Comparison of ENCODE assay signal across 1 cellular context in the genomic region with DNA sequence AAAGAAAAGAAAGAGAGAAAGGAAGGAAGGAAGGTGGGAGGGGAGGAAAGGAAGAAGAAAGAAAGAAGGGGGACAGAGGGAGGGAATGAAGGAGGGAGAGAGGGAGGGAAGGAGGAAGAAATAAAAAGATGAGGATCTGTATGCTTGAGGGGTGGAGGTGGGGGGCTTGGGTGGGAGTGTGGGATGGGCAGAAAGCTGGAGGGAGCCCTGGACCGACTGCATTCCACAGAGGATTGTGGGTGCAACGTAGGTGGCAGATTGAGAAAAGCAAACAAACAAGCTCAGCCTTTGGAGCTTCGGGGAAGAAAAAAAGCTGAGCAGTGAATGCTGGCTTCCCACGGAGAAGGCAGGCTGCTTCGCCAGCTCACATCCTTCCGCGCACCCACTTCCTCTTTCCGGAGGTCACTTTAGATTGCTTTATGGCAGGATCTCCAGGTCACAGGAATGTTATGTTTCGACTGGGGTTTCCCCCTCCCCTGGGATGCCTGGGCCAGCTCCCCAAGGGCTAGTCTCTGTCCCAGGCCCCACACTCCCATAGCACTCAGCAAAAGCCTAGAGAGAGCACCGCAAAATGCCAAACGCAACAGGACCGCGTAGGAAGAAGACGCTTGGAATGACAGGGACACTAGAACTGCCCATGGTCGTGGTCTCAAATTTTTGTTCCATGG.
TF ChIP-seq lines count a peak whose summit lies in the region.

No MANE protein-coding gene starts in this region.

TF ChIP-seq in HepG2, 621 proteins besides CTCF, POLR2A, EP300 and RAD21 (continued from another document and continues in another):
- TF ChIP-seq, protein P1, sequence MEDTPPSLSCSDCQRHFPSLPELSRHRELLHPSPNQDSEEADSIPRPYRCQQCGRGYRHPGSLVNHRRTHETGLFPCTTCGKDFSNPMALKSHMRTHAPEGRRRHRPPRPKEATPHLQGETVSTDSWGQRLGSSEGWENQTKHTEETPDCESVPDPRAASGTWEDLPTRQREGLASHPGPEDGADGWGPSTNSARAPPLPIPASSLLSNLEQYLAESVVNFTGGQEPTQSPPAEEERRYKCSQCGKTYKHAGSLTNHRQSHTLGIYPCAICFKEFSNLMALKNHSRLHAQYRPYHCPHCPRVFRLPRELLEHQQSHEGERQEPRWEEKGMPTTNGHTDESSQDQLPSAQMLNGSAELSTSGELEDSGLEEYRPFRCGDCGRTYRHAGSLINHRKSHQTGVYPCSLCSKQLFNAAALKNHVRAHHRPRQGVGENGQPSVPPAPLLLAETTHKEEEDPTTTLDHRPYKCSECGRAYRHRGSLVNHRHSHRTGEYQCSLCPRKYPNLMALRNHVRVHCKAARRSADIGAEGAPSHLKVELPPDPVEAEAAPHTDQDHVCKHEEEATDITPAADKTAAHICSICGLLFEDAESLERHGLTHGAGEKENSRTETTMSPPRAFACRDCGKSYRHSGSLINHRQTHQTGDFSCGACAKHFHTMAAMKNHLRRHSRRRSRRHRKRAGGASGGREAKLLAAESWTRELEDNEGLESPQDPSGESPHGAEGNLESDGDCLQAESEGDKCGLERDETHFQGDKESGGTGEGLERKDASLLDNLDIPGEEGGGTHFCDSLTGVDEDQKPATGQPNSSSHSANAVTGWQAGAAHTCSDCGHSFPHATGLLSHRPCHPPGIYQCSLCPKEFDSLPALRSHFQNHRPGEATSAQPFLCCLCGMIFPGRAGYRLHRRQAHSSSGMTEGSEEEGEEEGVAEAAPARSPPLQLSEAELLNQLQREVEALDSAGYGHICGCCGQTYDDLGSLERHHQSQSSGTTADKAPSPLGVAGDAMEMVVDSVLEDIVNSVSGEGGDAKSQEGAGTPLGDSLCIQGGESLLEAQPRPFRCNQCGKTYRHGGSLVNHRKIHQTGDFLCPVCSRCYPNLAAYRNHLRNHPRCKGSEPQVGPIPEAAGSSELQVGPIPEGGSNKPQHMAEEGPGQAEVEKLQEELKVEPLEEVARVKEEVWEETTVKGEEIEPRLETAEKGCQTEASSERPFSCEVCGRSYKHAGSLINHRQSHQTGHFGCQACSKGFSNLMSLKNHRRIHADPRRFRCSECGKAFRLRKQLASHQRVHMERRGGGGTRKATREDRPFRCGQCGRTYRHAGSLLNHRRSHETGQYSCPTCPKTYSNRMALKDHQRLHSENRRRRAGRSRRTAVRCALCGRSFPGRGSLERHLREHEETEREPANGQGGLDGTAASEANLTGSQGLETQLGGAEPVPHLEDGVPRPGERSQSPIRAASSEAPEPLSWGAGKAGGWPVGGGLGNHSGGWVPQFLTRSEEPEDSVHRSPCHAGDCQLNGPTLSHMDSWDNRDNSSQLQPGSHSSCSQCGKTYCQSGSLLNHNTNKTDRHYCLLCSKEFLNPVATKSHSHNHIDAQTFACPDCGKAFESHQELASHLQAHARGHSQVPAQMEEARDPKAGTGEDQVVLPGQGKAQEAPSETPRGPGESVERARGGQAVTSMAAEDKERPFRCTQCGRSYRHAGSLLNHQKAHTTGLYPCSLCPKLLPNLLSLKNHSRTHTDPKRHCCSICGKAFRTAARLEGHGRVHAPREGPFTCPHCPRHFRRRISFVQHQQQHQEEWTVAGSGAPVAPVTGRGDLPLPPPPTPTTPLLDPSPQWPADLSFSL (CRISPR knock-in tag; IDR thresholded peaks at IDR 0.05): no peak
- TF ChIP-seq RFX5 (IDR thresholded peaks at IDR 0.05; ENCODE audit: low read depth, low read length) (no peak), HNF4A (CRISPR knock-in tag; IDR thresholded peaks at IDR 0.05) (peak; percentile 34; the same call in 1 of the 2 replicates), HDAC2 (CRISPR knock-in tag; IDR thresholded peaks at IDR 0.05) (peak; percentile 97), FOXP1 (IDR thresholded peaks at IDR 0.05) (0 out of 2 replicates have a peak, but pooled peaks have one; percentile 1), FOXP1 (CRISPR knock-in tag; IDR thresholded peaks at IDR 0.05) (peak; percentile 59; the same call in 1 of the 2 replicates), RXRB (CRISPR knock-in tag; IDR thresholded peaks at IDR 0.05; ENCODE audit: borderline replicate concordance) (peak; percentile 89), NFIB (CRISPR knock-in tag; IDR thresholded peaks at IDR 0.05; ENCODE audit: borderline replicate concordance) (no peak), AGO1 (IDR thresholded peaks at IDR 0.05; ENCODE audit: low read depth, low read length, poor library complexity, severe bottlenecking) (no peak), TCF12 (IDR thresholded peaks at IDR 0.05) (no peak), TCF12 (CRISPR knock-in tag; IDR thresholded peaks at IDR 0.05) (peak; percentile 57; the same call in 1 of the 2 replicates), ZNF850 (CRISPR knock-in tag; conservative IDR thresholded peaks at IDR 0.05) (no peak), SUZ12 (IDR thresholded peaks at IDR 0.05; ENCODE audit: low read depth, low read length) (no peak), MED8 (CRISPR knock-in tag; IDR thresholded peaks at IDR 0.05; ENCODE audit: insufficient replicate concordance) (no peak), ZNF572 (CRISPR knock-in tag; IDR thresholded peaks at IDR 0.05) (no peak), CENPT (CRISPR knock-in tag; IDR thresholded peaks at IDR 0.05; ENCODE audit: low read depth) (no peak), JUN (CRISPR knock-in tag; IDR thresholded peaks at IDR 0.05) (no peak), HCFC1 (IDR thresholded peaks at IDR 0.05; ENCODE audit: low read depth, low read length) (no peak), U2AF1 (optimal IDR thresholded peaks at IDR 0.05; ENCODE audit: low read depth, low read length) (no peak), JARID2 (CRISPR knock-in tag; IDR thresholded peaks at IDR 0.05; ENCODE audit: insufficient replicate concordance) (no peak), NCOA5 (CRISPR knock-in tag; IDR thresholded peaks at IDR 0.05) (no peak), ZNF674 (CRISPR knock-in tag; IDR thresholded peaks at IDR 0.05; ENCODE audit: low read depth) (no peak), ZNF20 (CRISPR knock-in tag; IDR thresholded peaks at IDR 0.05) (no peak), MED1 (CRISPR knock-in tag; IDR thresholded peaks at IDR 0.05) (peak; percentile 98), PHF8 (CRISPR knock-in tag; IDR thresholded peaks at IDR 0.05) (0 out of 2 replicates have a peak, but pooled peaks have one; percentile 30), SMAD1 (CRISPR knock-in tag; IDR thresholded peaks at IDR 0.05; ENCODE audit: borderline replicate concordance, low read depth) (no peak), ZNF337 (CRISPR knock-in tag; IDR thresholded peaks at IDR 0.05; ENCODE audit: borderline replicate concordance, low read depth) (no peak), TARDBP (CRISPR knock-in tag; IDR thresholded peaks at IDR 0.05) (no peak), CEBPG (CRISPR knock-in tag; IDR thresholded peaks at IDR 0.05) (peak; percentile 56), HNRNPL (IDR thresholded peaks at IDR 0.05; ENCODE audit: low read depth, low read length) (no peak), ZNF564 (CRISPR knock-in tag; IDR thresholded peaks at IDR 0.05) (no peak), ZNF17 (CRISPR knock-in tag; IDR thresholded peaks at IDR 0.05) (no peak), EZH2 (conservative IDR thresholded peaks at IDR 0.05; ENCODE audit: low read depth, low read length) (no peak), GTF2F1 (IDR thresholded peaks at IDR 0.05; ENCODE audit: low read length) (no peak), ZNF556 (CRISPR knock-in tag; IDR thresholded peaks at IDR 0.05; ENCODE audit: borderline replicate concordance) (no peak), XBP1 (CRISPR knock-in tag; IDR thresholded peaks at IDR 0.05) (no peak), FOXM1 (CRISPR knock-in tag; IDR thresholded peaks at IDR 0.05) (no peak), ZNF335 (CRISPR knock-in tag; IDR thresholded peaks at IDR 0.05) (0 out of 2 replicates have a peak, but pooled peaks have one; percentile 39)
- TF ChIP-seq, protein P2, sequence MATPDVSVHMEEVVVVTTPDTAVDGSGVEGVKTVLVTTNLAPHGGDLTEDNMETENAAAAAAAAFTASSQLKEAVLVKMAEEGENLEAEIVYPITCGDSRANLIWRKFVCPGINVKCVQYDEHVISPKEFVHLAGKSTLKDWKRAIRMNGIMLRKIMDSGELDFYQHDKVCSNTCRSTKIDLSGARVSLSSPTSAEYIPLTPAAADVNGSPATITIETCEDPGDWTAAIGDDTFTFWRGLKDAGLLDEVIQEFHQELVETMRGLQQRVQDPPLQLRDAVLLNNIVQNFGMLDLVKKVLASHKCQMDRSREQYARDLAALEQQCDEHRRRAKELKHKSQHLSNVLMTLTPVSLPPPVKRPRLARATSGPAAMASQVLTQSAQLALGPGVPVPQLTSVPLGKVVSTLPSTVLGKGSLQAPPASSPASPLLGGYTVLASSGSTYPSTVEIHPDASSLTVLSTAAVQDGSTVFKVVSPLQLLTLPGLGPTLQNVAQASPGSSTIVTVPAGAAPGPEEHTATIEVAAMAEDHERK (CRISPR knock-in tag; IDR thresholded peaks at IDR 0.05; ENCODE audit: low read depth): no peak
- TF ChIP-seq, protein P3, sequence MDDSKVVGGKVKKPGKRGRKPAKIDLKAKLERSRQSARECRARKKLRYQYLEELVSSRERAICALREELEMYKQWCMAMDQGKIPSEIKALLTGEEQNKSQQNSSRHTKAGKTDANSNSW (CRISPR knock-in tag; IDR thresholded peaks at IDR 0.05; ENCODE audit: borderline replicate concordance): no peak
- TF ChIP-seq, protein P4, sequence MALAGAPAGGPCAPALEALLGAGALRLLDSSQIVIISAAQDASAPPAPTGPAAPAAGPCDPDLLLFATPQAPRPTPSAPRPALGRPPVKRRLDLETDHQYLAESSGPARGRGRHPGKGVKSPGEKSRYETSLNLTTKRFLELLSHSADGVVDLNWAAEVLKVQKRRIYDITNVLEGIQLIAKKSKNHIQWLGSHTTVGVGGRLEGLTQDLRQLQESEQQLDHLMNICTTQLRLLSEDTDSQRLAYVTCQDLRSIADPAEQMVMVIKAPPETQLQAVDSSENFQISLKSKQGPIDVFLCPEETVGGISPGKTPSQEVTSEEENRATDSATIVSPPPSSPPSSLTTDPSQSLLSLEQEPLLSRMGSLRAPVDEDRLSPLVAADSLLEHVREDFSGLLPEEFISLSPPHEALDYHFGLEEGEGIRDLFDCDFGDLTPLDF (CRISPR knock-in tag; IDR thresholded peaks at IDR 0.05): no peak
- TF ChIP-seq, protein P5, sequence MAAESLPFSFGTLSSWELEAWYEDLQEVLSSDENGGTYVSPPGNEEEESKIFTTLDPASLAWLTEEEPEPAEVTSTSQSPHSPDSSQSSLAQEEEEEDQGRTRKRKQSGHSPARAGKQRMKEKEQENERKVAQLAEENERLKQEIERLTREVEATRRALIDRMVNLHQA (CRISPR knock-in tag; IDR thresholded peaks at IDR 0.05): no peak
- TF ChIP-seq, protein P6, sequence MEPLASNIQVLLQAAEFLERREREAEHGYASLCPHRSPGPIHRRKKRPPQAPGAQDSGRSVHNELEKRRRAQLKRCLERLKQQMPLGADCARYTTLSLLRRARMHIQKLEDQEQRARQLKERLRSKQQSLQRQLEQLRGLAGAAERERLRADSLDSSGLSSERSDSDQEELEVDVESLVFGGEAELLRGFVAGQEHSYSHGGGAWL (CRISPR knock-in tag; IDR thresholded peaks at IDR 0.05): no peak
- TF ChIP-seq, protein P7, sequence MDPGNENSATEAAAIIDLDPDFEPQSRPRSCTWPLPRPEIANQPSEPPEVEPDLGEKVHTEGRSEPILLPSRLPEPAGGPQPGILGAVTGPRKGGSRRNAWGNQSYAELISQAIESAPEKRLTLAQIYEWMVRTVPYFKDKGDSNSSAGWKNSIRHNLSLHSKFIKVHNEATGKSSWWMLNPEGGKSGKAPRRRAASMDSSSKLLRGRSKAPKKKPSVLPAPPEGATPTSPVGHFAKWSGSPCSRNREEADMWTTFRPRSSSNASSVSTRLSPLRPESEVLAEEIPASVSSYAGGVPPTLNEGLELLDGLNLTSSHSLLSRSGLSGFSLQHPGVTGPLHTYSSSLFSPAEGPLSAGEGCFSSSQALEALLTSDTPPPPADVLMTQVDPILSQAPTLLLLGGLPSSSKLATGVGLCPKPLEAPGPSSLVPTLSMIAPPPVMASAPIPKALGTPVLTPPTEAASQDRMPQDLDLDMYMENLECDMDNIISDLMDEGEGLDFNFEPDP (CRISPR knock-in tag; conservative IDR thresholded peaks at IDR 0.05): no peak
- TF ChIP-seq, protein P8, sequence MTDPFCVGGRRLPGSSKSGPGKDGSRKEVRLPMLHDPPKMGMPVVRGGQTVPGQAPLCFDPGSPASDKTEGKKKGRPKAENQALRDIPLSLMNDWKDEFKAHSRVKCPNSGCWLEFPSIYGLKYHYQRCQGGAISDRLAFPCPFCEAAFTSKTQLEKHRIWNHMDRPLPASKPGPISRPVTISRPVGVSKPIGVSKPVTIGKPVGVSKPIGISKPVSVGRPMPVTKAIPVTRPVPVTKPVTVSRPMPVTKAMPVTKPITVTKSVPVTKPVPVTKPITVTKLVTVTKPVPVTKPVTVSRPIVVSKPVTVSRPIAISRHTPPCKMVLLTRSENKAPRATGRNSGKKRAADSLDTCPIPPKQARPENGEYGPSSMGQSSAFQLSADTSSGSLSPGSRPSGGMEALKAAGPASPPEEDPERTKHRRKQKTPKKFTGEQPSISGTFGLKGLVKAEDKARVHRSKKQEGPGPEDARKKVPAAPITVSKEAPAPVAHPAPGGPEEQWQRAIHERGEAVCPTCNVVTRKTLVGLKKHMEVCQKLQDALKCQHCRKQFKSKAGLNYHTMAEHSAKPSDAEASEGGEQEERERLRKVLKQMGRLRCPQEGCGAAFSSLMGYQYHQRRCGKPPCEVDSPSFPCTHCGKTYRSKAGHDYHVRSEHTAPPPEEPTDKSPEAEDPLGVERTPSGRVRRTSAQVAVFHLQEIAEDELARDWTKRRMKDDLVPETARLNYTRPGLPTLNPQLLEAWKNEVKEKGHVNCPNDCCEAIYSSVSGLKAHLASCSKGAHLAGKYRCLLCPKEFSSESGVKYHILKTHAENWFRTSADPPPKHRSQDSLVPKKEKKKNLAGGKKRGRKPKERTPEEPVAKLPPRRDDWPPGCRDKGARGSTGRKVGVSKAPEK (CRISPR knock-in tag; IDR thresholded peaks at IDR 0.05; ENCODE audit: borderline replicate concordance): no peak
- TF ChIP-seq, protein P9, sequence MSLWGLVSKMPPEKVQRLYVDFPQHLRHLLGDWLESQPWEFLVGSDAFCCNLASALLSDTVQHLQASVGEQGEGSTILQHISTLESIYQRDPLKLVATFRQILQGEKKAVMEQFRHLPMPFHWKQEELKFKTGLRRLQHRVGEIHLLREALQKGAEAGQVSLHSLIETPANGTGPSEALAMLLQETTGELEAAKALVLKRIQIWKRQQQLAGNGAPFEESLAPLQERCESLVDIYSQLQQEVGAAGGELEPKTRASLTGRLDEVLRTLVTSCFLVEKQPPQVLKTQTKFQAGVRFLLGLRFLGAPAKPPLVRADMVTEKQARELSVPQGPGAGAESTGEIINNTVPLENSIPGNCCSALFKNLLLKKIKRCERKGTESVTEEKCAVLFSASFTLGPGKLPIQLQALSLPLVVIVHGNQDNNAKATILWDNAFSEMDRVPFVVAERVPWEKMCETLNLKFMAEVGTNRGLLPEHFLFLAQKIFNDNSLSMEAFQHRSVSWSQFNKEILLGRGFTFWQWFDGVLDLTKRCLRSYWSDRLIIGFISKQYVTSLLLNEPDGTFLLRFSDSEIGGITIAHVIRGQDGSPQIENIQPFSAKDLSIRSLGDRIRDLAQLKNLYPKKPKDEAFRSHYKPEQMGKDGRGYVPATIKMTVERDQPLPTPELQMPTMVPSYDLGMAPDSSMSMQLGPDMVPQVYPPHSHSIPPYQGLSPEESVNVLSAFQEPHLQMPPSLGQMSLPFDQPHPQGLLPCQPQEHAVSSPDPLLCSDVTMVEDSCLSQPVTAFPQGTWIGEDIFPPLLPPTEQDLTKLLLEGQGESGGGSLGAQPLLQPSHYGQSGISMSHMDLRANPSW (CRISPR knock-in tag; IDR thresholded peaks at IDR 0.05; ENCODE audit: borderline replicate concordance): 0 out of 2 replicates have a peak, but pooled peaks have one; percentile 33
